ENCODE assay signal across 8 cellular contexts in the genomic region with DNA sequence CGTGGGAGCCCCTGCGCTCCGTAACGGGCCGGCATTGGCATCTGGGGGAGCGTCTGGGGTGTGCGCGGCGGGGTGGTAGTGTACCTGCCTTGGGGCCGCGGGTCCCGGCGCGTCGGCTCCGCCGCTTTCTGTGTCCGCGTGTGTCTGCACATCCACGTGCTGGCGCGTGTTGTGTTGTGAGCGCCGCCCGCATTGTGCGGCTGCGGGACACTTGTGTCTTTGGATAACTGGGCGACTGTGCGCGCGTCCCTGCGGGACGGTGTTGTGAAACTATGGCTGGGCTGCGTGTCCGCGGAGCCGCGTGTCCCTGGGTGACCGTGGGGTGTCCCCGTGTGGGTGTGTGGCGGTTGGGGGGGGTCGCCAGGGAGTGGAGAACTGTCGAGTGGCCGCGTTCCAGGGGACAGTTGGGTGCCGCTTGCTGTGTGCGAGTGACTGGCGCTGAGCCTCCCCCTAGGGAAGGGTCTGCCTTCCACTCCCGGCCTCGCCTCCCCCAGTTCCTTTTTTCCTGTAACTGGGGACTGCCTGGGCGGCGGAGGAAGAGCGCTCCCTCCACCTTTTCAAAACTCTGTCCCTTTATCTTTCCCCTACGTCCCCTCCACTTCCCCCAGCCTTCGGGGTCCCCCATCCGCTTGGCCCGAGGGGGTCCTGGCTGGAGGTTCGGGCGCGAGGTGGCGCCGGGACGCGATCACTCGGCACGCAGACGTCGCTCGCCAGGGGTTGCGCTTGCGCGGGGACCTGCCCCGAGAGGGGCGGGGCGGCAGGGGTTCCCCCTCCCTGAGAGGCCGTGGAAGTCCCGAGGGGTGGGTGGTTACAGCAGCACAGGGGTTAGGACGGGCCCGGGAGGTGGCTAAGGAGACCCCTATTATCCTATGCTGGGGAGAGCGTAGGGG. TPM values are rescaled to one million over a fixed set of nuclear protein-coding genes. Genes with fewer than 3 reads are reported as not detected.
DNase-seq lines count a peak whose midpoint lies in the region; ATAC-seq, FAIRE-seq and TF ChIP-seq lines count a peak whose summit lies in the region.

No MANE protein-coding gene starts in this region.

- no peaks in the 10 kb centered on the region for H3K9me3 Mint-ChIP-seq in activated naive CD8-positive, alpha-beta T cell treated with anti-CD3 and anti-CD28 coated beads for 36 hours

- H3K4me1 ChIP-seq in A549: peaks cover 48% of the 10 kb centered on the region

- CTCF ChIA-PET in A549 (lab: Yijun Ruan, JAX): interaction anchor here (0.6 to 1.3 kb wide), 3 partner anchors 19 to 79 kb away, joined by 3 read pairs; no protein-coding TSS in a partner anchor

- TF ChIP-seq EP300 in A549 (IDR thresholded peaks at IDR 0.05): no peak

- H3K27me3 Mint-ChIP-seq in activated naive CD8-positive, alpha-beta T cell treated with anti-CD3 and anti-CD28 coated beads for 36 hours: no peaks in the 10 kb centered on the region

- DNase-seq in A549 (ENCODE audit: low read depth in 1 of 2, low spot score in 1 of 2) (no peak), SK-MEL-5 (ENCODE audit: low read depth, low spot score) (peak; percentile 28), left cardiac atrium (peak; percentile 74), retinal pigment epithelial cell (ENCODE audit: low read depth) (no peak), NCI-H1092 (lab: John Stamatoyannopoulos, UW) (no peak)
- peak; percentile 81 for DNase-seq in activated naive CD8-positive, alpha-beta T cell treated with anti-CD3 and anti-CD28 coated beads for 36 hours

- H3K4me3 Mint-ChIP-seq in activated naive CD8-positive, alpha-beta T cell treated with anti-CD3 and anti-CD28 coated beads for 36 hours: peak overlapping the region; percentile 87

- 9% methylated on average over 9 of the region's 80 CpGs for WGBS in A549 (ENCODE audit: missing lambda C conversion rate)

- POLR2A ChIA-PET in A549 (lab: Yijun Ruan, JAX): no interaction called here

- TF ChIP-seq CTCF in A549 (IDR thresholded peaks at IDR 0.05) (peak; percentile 24; the same call in 1 of the 3 replicates), retinal pigment epithelial cell (conservative IDR thresholded peaks at IDR 0.05; ENCODE audit: low read depth, low read length) (no peak)

- H3K9me3 ChIP-seq in A549: no peaks in the 10 kb centered on the region

- TF ChIP-seq POLR2A in A549 (IDR thresholded peaks at IDR 0.05; ENCODE audit: low read length): no peak; the same call in 1 of the 2 replicates

- H3K27ac ChIP-seq in A549: peak overlapping the region; percentile 95 to 100

- H3K36me3 Mint-ChIP-seq in activated naive CD8-positive, alpha-beta T cell treated with anti-CD3 and anti-CD28 coated beads for 36 hours: no peaks in the 10 kb centered on the region

- in situ Hi-C loops in SK-MEL-5 (cut with HindIII; ENCODE audit: low pct_unique_long_range_greater_than_20kb, low sequenced_read_pairs): no loop called here

- H3K4me2 ChIP-seq in A549: peak overlapping the region; percentile 87

- ATAC-seq in A549 (peak; percentile 42; a peak in 5 of 6 replicates), GM19035 (IDR thresholded peaks at IDR 0.05; ENCODE audit: unreplicated experiment) (peak; percentile 24), left cardiac atrium (peak; percentile 56 to 59), HG02973 (IDR thresholded peaks at IDR 0.05; ENCODE audit: unreplicated experiment) (no peak)

- peak overlapping the region; percentile 93 for H3K27ac Mint-ChIP-seq in activated naive CD8-positive, alpha-beta T cell treated with anti-CD3 and anti-CD28 coated beads for 36 hours

- intact Hi-C loops in left cardiac atrium (cut with DNase I): no loop called here

- FAIRE-seq in A549 (lab: Jason Lieb, UNC): no peak

- TF ChIP-seq RAD21 in A549 (conservative IDR thresholded peaks at IDR 0.05 in 1 of 2, IDR thresholded peaks at IDR 0.05 in 1 of 2): peak; percentile 13 to 18; a peak in 1 of 5 replicates

- H3K4me3 ChIP-seq in A549 (peak overlapping the region; percentile 97), retinal pigment epithelial cell (ENCODE audit: low read length) (peak overlapping the region; percentile 61)

- H3K4me1 Mint-ChIP-seq in activated naive CD8-positive, alpha-beta T cell treated with anti-CD3 and anti-CD28 coated beads for 36 hours: peaks cover 35% of the 10 kb centered on the region

TF ChIP-seq in A549, 52 proteins besides CTCF, POLR2A, EP300 and RAD21:
- no peak for TF ChIP-seq KDM1A (IDR thresholded peaks at IDR 0.05; ENCODE audit: low read depth)
- TF ChIP-seq JUNB (IDR thresholded peaks at IDR 0.05): no peak
- TF ChIP-seq FOSL2 (IDR thresholded peaks at IDR 0.05): no peak
- no peak for TF ChIP-seq FOSL2 (CRISPR knock-in tag; IDR thresholded peaks at IDR 0.05)
- TF ChIP-seq ELK1 (IDR thresholded peaks at IDR 0.05; ENCODE audit: low read depth, low read length): no peak
- peak; percentile 90 for TF ChIP-seq MAX (IDR thresholded peaks at IDR 0.05)
- no peak for TF ChIP-seq GATA3 (IDR thresholded peaks at IDR 0.05; ENCODE audit: borderline replicate concordance)
- TF ChIP-seq, protein P1, sequence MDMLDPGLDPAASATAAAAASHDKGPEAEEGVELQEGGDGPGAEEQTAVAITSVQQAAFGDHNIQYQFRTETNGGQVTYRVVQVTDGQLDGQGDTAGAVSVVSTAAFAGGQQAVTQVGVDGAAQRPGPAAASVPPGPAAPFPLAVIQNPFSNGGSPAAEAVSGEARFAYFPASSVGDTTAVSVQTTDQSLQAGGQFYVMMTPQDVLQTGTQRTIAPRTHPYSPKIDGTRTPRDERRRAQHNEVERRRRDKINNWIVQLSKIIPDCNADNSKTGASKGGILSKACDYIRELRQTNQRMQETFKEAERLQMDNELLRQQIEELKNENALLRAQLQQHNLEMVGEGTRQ (IDR thresholded peaks at IDR 0.05): no peak
- no peak for TF ChIP-seq PBX3 (IDR thresholded peaks at IDR 0.05)
- TF ChIP-seq HMGXB4 (CRISPR knock-in tag; IDR thresholded peaks at IDR 0.05; ENCODE audit: borderline replicate concordance): no peak
- peak; percentile 47; the same call in 1 of the 2 replicates for TF ChIP-seq MYC (IDR thresholded peaks at IDR 0.05; ENCODE audit: borderline replicate concordance, low read length)
- TF ChIP-seq JUN (IDR thresholded peaks at IDR 0.05): peak in 1 of 2 experiments; percentile 13; a peak in 1 of 5 replicates
- no peak for TF ChIP-seq HOXB13 (CRISPR knock-in tag; IDR thresholded peaks at IDR 0.05; ENCODE audit: low read depth)

RNA-seq across cellular contexts. Expression of gene NFIC, which starts 5.6 kb away (rescaled TPM):
- 2.6 and 4.7 TPM in 2 replicates for polyA plus RNA-seq in A549 (2011; rRNA removed)
- polyA plus RNA-seq in A549 (2012; cell fraction: cytosol; rRNA removed): 8.9 and 14.2 TPM in 2 replicates
- 20.1 and 22.9 TPM in 2 replicates for polyA plus RNA-seq in A549 (2012; cell fraction: nucleus; rRNA removed)
- polyA plus RNA-seq in A549 (2017; fragmentation: RNase III; extraction: RNeasy Plus Mini Kit Qiagen cat#74134 plus additional on column Dnase treatment): 34.6 to 36.4 TPM (median 34.9 TPM) in 3 replicates
- 10.5 and 14.6 TPM in 2 replicates for polyA minus RNA-seq in A549 (2011; rRNA and poly(A)+ RNA removed)
- total RNA-seq in SK-MEL-5 (2014; rRNA removed; shearing (Covaris generic)): 4.8 and 5.8 TPM in 2 replicates
- polyA plus RNA-seq in SK-MEL-5 (2015; cell fraction: cytosol; rRNA removed): 24.4 and 27.1 TPM in 2 replicates
- polyA plus RNA-seq in SK-MEL-5 (2015; cell fraction: nucleus; rRNA removed): 4.1 and 4.8 TPM in 2 replicates
- total RNA-seq in activated naive CD8-positive, alpha-beta T cell treated with anti-CD3 and anti-CD28 coated beads for 36 hours: 10 to 100 TPM; 19.0 to 19.5 TPM
- total RNA-seq in left cardiac atrium: 100 to 1,000 TPM; 144 to 173 TPM

Comparison
In these comparisons a context has a peak if more than half of its experiments do, and no peak if none do; other contexts are left out.
1. DNase-seq: peak in SK-MEL-5 (single experiment), activated naive CD8-positive, alpha-beta T cell treated with anti-CD3 and anti-CD28 coated beads for 36 hours (single experiment) and left cardiac atrium (single experiment); none in A549 (0 of 2), retinal pigment epithelial cell (single experiment) and NCI-H1092 (single experiment).
2. RNA of gene NFIC, which starts 5.6 kb away (total RNA-seq): 144 to 173 TPM in left cardiac atrium; 19.0 to 19.5 TPM in activated naive CD8-positive, alpha-beta T cell treated with anti-CD3 and anti-CD28 coated beads for 36 hours and 4.8 to 5.8 TPM in SK-MEL-5; every median in the first group is over 4 times any median in the second.